ENCODE assay signal across 1 cellular context in the genomic region with DNA sequence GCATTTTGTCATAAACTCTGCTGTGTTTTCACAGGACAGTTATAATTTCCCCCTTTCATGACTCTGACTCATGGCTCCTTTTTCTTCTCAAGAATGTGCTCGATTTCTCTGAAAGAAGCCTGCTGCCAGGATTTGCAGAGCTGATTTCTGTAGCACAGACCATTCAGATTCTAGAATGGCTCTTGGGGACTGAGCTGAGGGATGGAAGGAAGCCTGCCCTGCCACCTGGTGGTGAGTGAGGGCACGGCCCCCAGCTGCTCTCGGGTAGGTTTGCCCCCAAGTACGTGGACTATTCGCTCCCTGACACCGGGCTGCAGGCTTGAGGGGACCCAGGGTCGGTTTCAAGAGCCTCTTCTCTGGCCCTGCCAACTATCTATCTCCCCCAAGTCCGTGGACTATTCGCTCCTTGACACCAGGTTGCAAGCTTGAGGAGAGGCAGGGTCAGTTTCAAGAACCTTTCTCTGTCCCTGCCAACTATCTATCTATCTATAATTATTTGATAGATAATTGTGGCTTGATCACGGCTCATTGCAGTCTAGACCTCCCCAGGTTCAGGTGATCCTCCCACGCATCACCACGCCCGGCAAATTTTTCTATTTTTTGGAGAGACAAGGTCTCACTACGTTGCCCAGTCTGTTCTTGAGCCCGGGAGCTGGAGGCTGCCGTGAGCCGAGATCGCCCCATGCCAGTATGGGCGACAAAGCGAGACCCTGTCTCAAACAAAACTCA.
A peak's percentile ranks its signal among the peaks of the same experiment; 100 is the strongest.
TF ChIP-seq lines count a peak whose summit lies in the region.

No MANE protein-coding gene starts in this region.

TF ChIP-seq in K562, 482 proteins besides CTCF, POLR2A, EP300 and RAD21 (continued from another document):
- TF ChIP-seq, protein P1, sequence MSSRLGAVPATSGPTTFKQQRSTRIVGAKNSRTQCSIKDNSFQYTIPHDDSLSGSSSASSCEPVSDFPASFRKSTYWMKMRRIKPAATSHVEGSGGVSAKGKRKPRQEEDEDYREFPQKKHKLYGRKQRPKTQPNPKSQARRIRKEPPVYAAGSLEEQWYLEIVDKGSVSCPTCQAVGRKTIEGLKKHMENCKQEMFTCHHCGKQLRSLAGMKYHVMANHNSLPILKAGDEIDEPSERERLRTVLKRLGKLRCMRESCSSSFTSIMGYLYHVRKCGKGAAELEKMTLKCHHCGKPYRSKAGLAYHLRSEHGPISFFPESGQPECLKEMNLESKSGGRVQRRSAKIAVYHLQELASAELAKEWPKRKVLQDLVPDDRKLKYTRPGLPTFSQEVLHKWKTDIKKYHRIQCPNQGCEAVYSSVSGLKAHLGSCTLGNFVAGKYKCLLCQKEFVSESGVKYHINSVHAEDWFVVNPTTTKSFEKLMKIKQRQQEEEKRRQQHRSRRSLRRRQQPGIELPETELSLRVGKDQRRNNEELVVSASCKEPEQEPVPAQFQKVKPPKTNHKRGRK (tag; IDR thresholded peaks at IDR 0.05), result no peak
- TF ChIP-seq, protein P2, sequence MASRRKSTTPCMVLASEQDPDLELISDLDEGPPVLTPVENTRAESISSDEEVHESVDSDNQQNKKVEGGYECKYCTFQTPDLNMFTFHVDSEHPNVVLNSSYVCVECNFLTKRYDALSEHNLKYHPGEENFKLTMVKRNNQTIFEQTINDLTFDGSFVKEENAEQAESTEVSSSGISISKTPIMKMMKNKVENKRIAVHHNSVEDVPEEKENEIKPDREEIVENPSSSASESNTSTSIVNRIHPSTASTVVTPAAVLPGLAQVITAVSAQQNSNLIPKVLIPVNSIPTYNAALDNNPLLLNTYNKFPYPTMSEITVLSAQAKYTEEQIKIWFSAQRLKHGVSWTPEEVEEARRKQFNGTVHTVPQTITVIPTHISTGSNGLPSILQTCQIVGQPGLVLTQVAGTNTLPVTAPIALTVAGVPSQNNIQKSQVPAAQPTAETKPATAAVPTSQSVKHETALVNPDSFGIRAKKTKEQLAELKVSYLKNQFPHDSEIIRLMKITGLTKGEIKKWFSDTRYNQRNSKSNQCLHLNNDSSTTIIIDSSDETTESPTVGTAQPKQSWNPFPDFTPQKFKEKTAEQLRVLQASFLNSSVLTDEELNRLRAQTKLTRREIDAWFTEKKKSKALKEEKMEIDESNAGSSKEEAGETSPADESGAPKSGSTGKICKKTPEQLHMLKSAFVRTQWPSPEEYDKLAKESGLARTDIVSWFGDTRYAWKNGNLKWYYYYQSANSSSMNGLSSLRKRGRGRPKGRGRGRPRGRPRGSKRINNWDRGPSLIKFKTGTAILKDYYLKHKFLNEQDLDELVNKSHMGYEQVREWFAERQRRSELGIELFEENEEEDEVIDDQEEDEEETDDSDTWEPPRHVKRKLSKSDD (conservative IDR thresholded peaks at IDR 0.05; ENCODE audit: low read length), result no peak
- TF ChIP-seq NCOR1 (IDR thresholded peaks at IDR 0.05), result no peak
- TF ChIP-seq FOXK1 (CRISPR knock-in tag; IDR thresholded peaks at IDR 0.05; ENCODE audit: borderline replicate concordance), result no peak
- TF ChIP-seq, protein P3, sequence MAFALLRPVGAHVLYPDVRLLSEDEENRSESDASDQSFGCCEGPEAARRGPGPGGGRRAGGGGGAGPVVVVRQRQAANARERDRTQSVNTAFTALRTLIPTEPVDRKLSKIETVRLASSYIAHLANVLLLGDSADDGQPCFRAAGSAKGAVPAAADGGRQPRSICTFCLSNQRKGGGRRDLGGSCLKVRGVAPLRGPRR (CRISPR knock-in tag; IDR thresholded peaks at IDR 0.05), result no peak
- TF ChIP-seq GTF2F1 (IDR thresholded peaks at IDR 0.05; ENCODE audit: low read depth, low read length), result no peak
- no peak for TF ChIP-seq SPI1 (IDR thresholded peaks at IDR 0.05; ENCODE audit: borderline replicate concordance, low read depth, low read length)
- no peak for TF ChIP-seq ZNF253 (CRISPR knock-in tag; conservative IDR thresholded peaks at IDR 0.05)
- no peak for TF ChIP-seq TCFL5 (CRISPR knock-in tag; conservative IDR thresholded peaks at IDR 0.05)
- TF ChIP-seq KLF16 (IDR thresholded peaks at IDR 0.05), result peak; percentile 34; the same call in 1 of the 2 replicates
